ENCODE assay signal across 8 cellular contexts in genomic region chr4:112296949-112297483, GRCh38. TPM values are rescaled to one million over a fixed set of nuclear protein-coding genes. Genes with fewer than 3 reads are reported as not detected.
DNase-seq lines count a peak whose midpoint lies in the region; ATAC-seq, FAIRE-seq and TF ChIP-seq lines count a peak whose summit lies in the region.

TSS of gene ALPK1 (plus strand) at chr4:112297369.

- H3K36me3 ChIP-seq in astrocyte (ENCODE audit: insufficient read depth, low read length) (no peaks in the 10 kb centered on the region), kidney epithelial cell (ENCODE audit: control insufficient read depth, insufficient read depth, low read length) (no peaks in the 10 kb centered on the region), stomach (peaks cover 0 to 7% (median 4%) of the 10 kb centered on the region in 4 donors)

- no peaks in the 10 kb centered on the region for H3K27me3 Mint-ChIP-seq in activated naive CD4-positive, alpha-beta T cell treated with anti-CD3 and anti-CD28 coated beads for 36 hours (ENCODE audit: low read depth)
- H3K27me3 Mint-ChIP-seq in astrocyte (ENCODE audit: low read depth, unreplicated experiment): no peaks in the 10 kb centered on the region

- H3K4me2 ChIP-seq in astrocyte (ENCODE audit: low read length): peak within 1 kb of the TSS; percentile 75

- no peak for TF ChIP-seq EP300 in stomach (IDR thresholded peaks at IDR 0.05)

- no peak for TF ChIP-seq CTCF in astrocyte (IDR thresholded peaks at IDR 0.05; ENCODE audit: insufficient read depth, low read depth, low read length)
- TF ChIP-seq CTCF in kidney epithelial cell (IDR thresholded peaks at IDR 0.05; ENCODE audit: insufficient read depth, low read length, poor library complexity, severe bottlenecking): no peak
- no peak for TF ChIP-seq CTCF in stomach (IDR thresholded peaks at IDR 0.05)

- intact Hi-C loops in activated naive CD4-positive, alpha-beta T cell treated with anti-CD3 and anti-CD28 coated beads for 36 hours (cut with micrococcal nuclease): loop anchor here (1.0 kb wide), 1 partner anchor 9 kb away; no protein-coding TSS in a partner anchor
- intact Hi-C loops in stomach (cut with DNase I; ENCODE audit: low total_unique reads): no loop called here

- peak; percentile 96 for FAIRE-seq in astrocyte (lab: Jason Lieb, UNC)

- H2AFZ ChIP-seq in astrocyte (ENCODE audit: low read depth, low read length): peak within 1 kb of the TSS; percentile 70

- DNase-seq in activated naive CD4-positive, alpha-beta T cell treated with anti-CD3 and anti-CD28 coated beads for 36 hours: no peak
- DNase-seq in activated naive CD4-positive, alpha-beta T cell (lab: John Stamatoyannopoulos, UW): no peak
- DNase-seq in NCI-H2227 treated with DMSO at 0.1 percent for 48 hours (lab: John Stamatoyannopoulos, UW): peak; percentile 21
- peak; percentile 79 for DNase-seq in astrocyte (ENCODE audit: low read depth)
- DNase-seq in kidney epithelial cell (ENCODE audit: low read depth): peak; percentile 91
- no peak for DNase-seq in stomach
- DNase-seq in NCI-H146 treated with DMSO at 0.1 percent for 48 hours (lab: John Stamatoyannopoulos, UW; ENCODE audit: unreplicated experiment): no peak

- H3K27ac Mint-ChIP-seq in activated naive CD4-positive, alpha-beta T cell treated with anti-CD3 and anti-CD28 coated beads for 36 hours: peak within 1 kb of the TSS; percentile 94
- H3K27ac Mint-ChIP-seq in astrocyte (ENCODE audit: unreplicated experiment): no peak within 1 kb of the TSS

- H3K4me1 Mint-ChIP-seq in activated naive CD4-positive, alpha-beta T cell treated with anti-CD3 and anti-CD28 coated beads for 36 hours (ENCODE audit: low read depth): peaks cover 21% of the 10 kb centered on the region
- H3K4me1 Mint-ChIP-seq in astrocyte (ENCODE audit: low read depth, unreplicated experiment): peaks cover 2% of the 10 kb centered on the region

- H3K36me3 Mint-ChIP-seq in activated naive CD4-positive, alpha-beta T cell treated with anti-CD3 and anti-CD28 coated beads for 36 hours (ENCODE audit: low read depth): no peaks in the 10 kb centered on the region
- H3K36me3 Mint-ChIP-seq in astrocyte (ENCODE audit: low read depth, unreplicated experiment): no peaks in the 10 kb centered on the region

- H3K9me3 ChIP-seq in astrocyte (ENCODE audit: insufficient read depth, low read depth, low read length) (no peaks in the 10 kb centered on the region), stomach (no peaks in the 10 kb centered on the region)

- H3K9me3 Mint-ChIP-seq in activated naive CD4-positive, alpha-beta T cell treated with anti-CD3 and anti-CD28 coated beads for 36 hours: peaks cover 2% of the 10 kb centered on the region
- H3K9me3 Mint-ChIP-seq in astrocyte (ENCODE audit: unreplicated experiment): peaks cover 3% of the 10 kb centered on the region

- H3K27me3 ChIP-seq in astrocyte (ENCODE audit: insufficient read depth, low read length) (no peaks in the 10 kb centered on the region), kidney epithelial cell (ENCODE audit: control insufficient read depth, insufficient read depth, low read length) (no peaks in the 10 kb centered on the region), stomach (no peaks in the 10 kb centered on the region)

- no peaks in the 10 kb centered on the region for H3K4me1 ChIP-seq in astrocyte (ENCODE audit: insufficient read depth, low read length)
- H3K4me1 ChIP-seq in stomach: peaks cover 3 to 28% (median 9%) of the 10 kb centered on the region in 4 donors

- 0 to 1% (median 1%) methylated on average over 3 of the region's 3 CpGs for WGBS in stomach, 5 donors

- H3K4me3 ChIP-seq in astrocyte (ENCODE audit: insufficient read depth, low read depth, low read length) (peak within 1 kb of the TSS; percentile 41), kidney epithelial cell (ENCODE audit: low read depth, low read length) (peak within 1 kb of the TSS; percentile 47), stomach (peak within 1 kb of the TSS; percentile 39 to 53 (median 40))

- TF ChIP-seq POLR2A in stomach (IDR thresholded peaks at IDR 0.05): no peak

- CTCF ChIA-PET in activated naive CD4-positive, alpha-beta T cell treated with anti-CD3 and anti-CD28 coated beads for 36 hours (lab: Charles Lee): interaction anchor here (0.6 to 1.6 kb wide), 5 partner anchors 11 to 219 kb away, joined by 3 to 9 read pairs (median 4); partner anchors contain the start of genes NEUROG2 and TIFA

- ATAC-seq in HG02852 (IDR thresholded peaks at IDR 0.05; ENCODE audit: unreplicated experiment): peak; percentile 90

- H3K27ac ChIP-seq in astrocyte (ENCODE audit: low read depth, low read length): no peak within 1 kb of the TSS
- H3K27ac ChIP-seq in stomach: peak within 1 kb of the TSS in 4 of 5 donors; percentile 72 to 90 (median 82)

- H4K20me1 ChIP-seq in astrocyte (ENCODE audit: insufficient read depth, low read length): no peaks in the 10 kb centered on the region

- peak within 1 kb of the TSS; percentile 48 for H3K9ac ChIP-seq in astrocyte (ENCODE audit: low read length)

- peak within 1 kb of the TSS; percentile 81 for H3K4me3 Mint-ChIP-seq in activated naive CD4-positive, alpha-beta T cell treated with anti-CD3 and anti-CD28 coated beads for 36 hours
- peak within 1 kb of the TSS; percentile 61 for H3K4me3 Mint-ChIP-seq in astrocyte (ENCODE audit: unreplicated experiment)

- H3K79me2 ChIP-seq in astrocyte (ENCODE audit: insufficient read depth, low read length): no peaks in the 10 kb centered on the region

RNA-seq across cellular contexts. Expression of gene ALPK1, which starts in this region (rescaled TPM):
- 10 to 100 TPM; 38.8 to 39.9 TPM for total RNA-seq in activated naive CD4-positive, alpha-beta T cell treated with anti-CD3 and anti-CD28 coated beads for 36 hours
- total RNA-seq in astrocyte: 0.94 and 1.4 TPM in 2 replicates
- total RNA-seq in kidney epithelial cell: 12.5 and 19.7 TPM in 2 replicates
- 10 to 100 TPM; 19.3 to 47.7 (median 37.5) TPM for total RNA-seq in stomach
- 1 to 10 TPM; 2.9 to 6.1 (median 5.2) TPM for polyA plus RNA-seq in stomach

Comparison
In these comparisons a context has a peak if more than half of its experiments do, and no peak if none do; other contexts are left out.
1. DNase-seq: peak in NCI-H2227 treated with DMSO at 0.1 percent for 48 hours (single experiment), astrocyte (single experiment) and kidney epithelial cell (single experiment); none in activated naive CD4-positive, alpha-beta T cell treated with anti-CD3 and anti-CD28 coated beads for 36 hours (single experiment), activated naive CD4-positive, alpha-beta T cell (0 of 4), stomach (single experiment) and NCI-H146 treated with DMSO at 0.1 percent for 48 hours (single experiment).
2. Peak in every context shown above with its lines, with median percentiles within 50 percentile points of each other: H3K4me3 ChIP-seq.